30 cellular contexts compared by ENCODE assay signal in the genomic region with DNA sequence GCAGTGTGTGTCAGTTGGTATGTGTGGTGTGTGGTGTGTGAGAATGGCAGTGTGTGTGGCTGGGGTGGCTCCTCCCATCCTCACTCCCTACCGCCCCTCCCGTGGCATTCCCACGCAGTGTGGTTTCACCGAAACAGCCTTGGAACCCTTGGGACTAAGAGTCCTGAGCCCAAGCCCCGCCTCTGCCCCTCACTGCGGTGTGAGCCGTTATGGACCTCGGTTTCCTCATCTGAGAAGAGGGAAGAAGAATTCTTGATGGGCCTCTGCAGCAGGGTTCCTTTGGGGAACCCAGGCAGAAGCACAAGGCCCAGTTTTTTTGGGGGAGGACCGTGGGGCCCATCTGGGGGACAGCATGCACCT. TPM values are rescaled to one million over a fixed set of nuclear protein-coding genes. Genes with fewer than 3 reads are reported as not detected.
"Had no signal": no experiment of that assay in that cellular context is flagged by ENCODE, and none has a peak within 500 bp of the region (broad histone marks: within the 10 kb centered on the region; RNA-seq: fewer than 3 reads in every experiment).

No MANE protein-coding gene starts in this region.

- H3K27ac ChIP-seq: gastroesophageal sphincter, right atrium auricular region, suprapubic skin, tibial artery, WERI-Rb-1 had no signal

- ATAC-seq: activated CD4-positive, CD25-positive, alpha-beta regulatory T cell treated with anti-CD3 and anti-CD28 coated beads, Interleukin-2, amount 50 U/mL, for 24 hours; gastroesophageal sphincter; naive thymus-derived CD8-positive, alpha-beta T cell had no signal

- H3K4me2 ChIP-seq: smooth muscle cell had no signal

- DNase-seq: activated CD4-positive, alpha-beta memory T cell treated with anti-CD3 and anti-CD28 coated beads for 36 hours; activated CD4-positive, alpha-beta T cell treated with anti-CD3 and anti-CD28 coated beads, Interleukin-2, amount 10 ng/mL, durations not matched to agents 24 days and 14 days; activated CD8-positive, alpha-beta memory T cell treated with anti-CD3 and anti-CD28 coated beads, Interleukin-2, amount 50 U/mL, for 4 hours; activated gamma-delta T cell; activated naive CD4-positive, alpha-beta T cell treated with anti-CD3 and anti-CD28 coated beads, Interleukin-2, amount 50 U/mL, for 16 hours; activated T-cell treated with anti-CD3 and anti-CD28 coated beads, Interleukin-2, amount 50 U/mL, for 1 hour; amniotic stem cell; head of caudate nucleus; hypothalamus; naive thymus-derived CD8-positive, alpha-beta T cell; occipital lobe; stimulated activated CD4-positive, alpha-beta T cell treated with anti-CD3 and anti-CD28 coated beads, Interleukin-2, amount 100 ng/mL, for 24 hours; stimulated activated naive CD4-positive, alpha-beta T cell; T-helper 9 cell; tibial artery; WERI-Rb-1 had no signal

- H3K4me1 Mint-ChIP-seq: neural crest cell had no signal

- H3K4me1 ChIP-seq: gastroesophageal sphincter, right atrium auricular region, tibial artery had no signal

- H3K27me3 Mint-ChIP-seq: activated CD4-positive, alpha-beta memory T cell treated with anti-CD3 and anti-CD28 coated beads for 36 hours; activated CD4-positive, alpha-beta T cell treated with anti-CD3 and anti-CD28 coated beads, Interleukin-2, amount 10 ng/mL, durations not matched to agents 24 days and 14 days; naive thymus-derived CD8-positive, alpha-beta T cell had no signal

- H3K4me3 Mint-ChIP-seq: activated CD4-positive, alpha-beta memory T cell treated with anti-CD3 and anti-CD28 coated beads for 36 hours; activated CD4-positive, alpha-beta T cell treated with anti-CD3 and anti-CD28 coated beads, Interleukin-2, amount 10 ng/mL, durations not matched to agents 24 days and 14 days; activated T-helper 1 cell treated with anti-CD3 and anti-CD28 coated beads, Interleukin-12 subunit alpha, Interleukin-12 subunit beta, Interleukin-2, Interleukin-4 antibody, amounts not matched to agents 30 ng/mL and 10 ng/mL and 1 ng/mL, durations not matched to agents 14 hours and 24 hours and 36 hours; naive thymus-derived CD8-positive, alpha-beta T cell; neural crest cell had no signal

- H3K9me3 Mint-ChIP-seq: activated CD4-positive, alpha-beta memory T cell treated with anti-CD3 and anti-CD28 coated beads for 36 hours; activated CD4-positive, alpha-beta T cell treated with anti-CD3 and anti-CD28 coated beads, Interleukin-2, amount 10 ng/mL, durations not matched to agents 24 days and 14 days; activated T-helper 1 cell treated with anti-CD3 and anti-CD28 coated beads, Interleukin-12 subunit alpha, Interleukin-12 subunit beta, Interleukin-2, Interleukin-4 antibody, amounts not matched to agents 30 ng/mL and 10 ng/mL and 1 ng/mL, durations not matched to agents 14 hours and 24 hours and 36 hours; naive thymus-derived CD8-positive, alpha-beta T cell; neural crest cell had no signal

- H3K36me3 ChIP-seq: gastroesophageal sphincter, right atrium auricular region, suprapubic skin, tibial artery, WERI-Rb-1 had no signal

- H3K4me3 ChIP-seq: gastroesophageal sphincter, right atrium auricular region, smooth muscle cell, suprapubic skin, tibial artery had no signal

- H3K36me3 Mint-ChIP-seq: activated CD4-positive, alpha-beta memory T cell treated with anti-CD3 and anti-CD28 coated beads for 36 hours; naive thymus-derived CD8-positive, alpha-beta T cell had no signal

- H3K27ac Mint-ChIP-seq: activated CD4-positive, alpha-beta memory T cell treated with anti-CD3 and anti-CD28 coated beads for 36 hours; activated CD4-positive, alpha-beta T cell treated with anti-CD3 and anti-CD28 coated beads, Interleukin-2, amount 10 ng/mL, durations not matched to agents 24 days and 14 days; activated T-helper 1 cell treated with anti-CD3 and anti-CD28 coated beads, Interleukin-12 subunit alpha, Interleukin-12 subunit beta, Interleukin-2, Interleukin-4 antibody, amounts not matched to agents 30 ng/mL and 10 ng/mL and 1 ng/mL, durations not matched to agents 14 hours and 24 hours and 36 hours had no signal

- H3K9me3 ChIP-seq: gastroesophageal sphincter, right atrium auricular region, suprapubic skin, tibial artery had no signal

- H3K27me3 ChIP-seq: right atrium auricular region, suprapubic skin had no signal

RNA-seq across cellular contexts. Expression of gene UPK3A, which starts 7.2 kb away (rescaled TPM):
- total RNA-seq: activated CD4-positive, alpha-beta memory T cell treated with anti-CD3 and anti-CD28 coated beads for 36 hours; activated CD4-positive, alpha-beta T cell treated with anti-CD3 and anti-CD28 coated beads, Interleukin-2, amount 10 ng/mL, durations not matched to agents 24 days and 14 days; activated CD8-positive, alpha-beta memory T cell treated with anti-CD3 and anti-CD28 coated beads for 36 hours; activated T-helper 1 cell treated with anti-CD3 and anti-CD28 coated beads, Interleukin-12 subunit alpha, Interleukin-12 subunit beta, Interleukin-2, Interleukin-4 antibody, amounts not matched to agents 30 ng/mL and 10 ng/mL and 1 ng/mL, durations not matched to agents 14 hours and 24 hours and 36 hours; endothelial cell of umbilical vein; fibroblast of lung; fibroblast of villous mesenchyme; gastroesophageal sphincter; kidney epithelial cell; naive thymus-derived CD8-positive, alpha-beta T cell; neural crest cell; occipital lobe; pulmonary artery endothelial cell; right atrium auricular region; smooth muscle cell; suprapubic skin had no signal
- polyA plus RNA-seq: endothelial cell of umbilical vein; esophagus; fibroblast of lung; naive thymus-derived CD8-positive, alpha-beta T cell; smooth muscle cell had no signal
